ENCODE assay signal across 16 cellular contexts in genomic region chr12:54016051-54016450, GRCh38. TPM values are rescaled to one million over a fixed set of nuclear protein-coding genes. Genes with fewer than 3 reads are reported as not detected.
A peak's percentile ranks its signal among the peaks of the same experiment; 100 is the strongest.
DNase-seq lines count a peak whose midpoint lies in the region; ATAC-seq, FAIRE-seq and TF ChIP-seq lines count a peak whose summit lies in the region.
"Had no signal": no experiment of that assay in that cellular context is flagged by ENCODE, and none has a peak within 500 bp of the region (broad histone marks: within the 10 kb centered on the region; RNA-seq: fewer than 3 reads in every experiment).

No MANE protein-coding gene starts in this region.

- intact Hi-C loops in ascending aorta (cut with DNase I) (loop anchor here (5.0 to 10.0 kb wide), 4 partner anchors 111 to 339 kb away; partner anchors contain the start of genes CBX5 and HNRNPA1), tibial artery (cut with DNase I; ENCODE audit: low total_unique reads) (no loop called here), esophagus muscularis mucosa (cut with DNase I) (loop anchor here (10.0 kb wide), 1 partner anchor 349 kb away; the partner anchor contains the start of gene GPR84), lower lobe of right lung (cut with DNase I) (no loop called here)
- intact Hi-C loops in activated naive CD4-positive, alpha-beta T cell treated with anti-CD3 and anti-CD28 coated beads for 36 hours (cut with micrococcal nuclease): loop anchor here (5.0 kb wide), 1 partner anchor 351 kb away; no protein-coding TSS in a partner anchor

- no peaks in the 10 kb centered on the region for H3K36me3 Mint-ChIP-seq in HFFc6 (ENCODE audit: low read depth)
- H3K36me3 Mint-ChIP-seq in activated naive CD4-positive, alpha-beta T cell treated with anti-CD3 and anti-CD28 coated beads for 36 hours (ENCODE audit: low read depth): no peaks in the 10 kb centered on the region
- H3K36me3 Mint-ChIP-seq: CD8-positive, alpha-beta T cell had no signal

- peaks cover 28% of the 10 kb centered on the region for H3K4me1 Mint-ChIP-seq in HFFc6 (ENCODE audit: low read depth)
- peaks cover 27% of the 10 kb centered on the region for H3K4me1 Mint-ChIP-seq in activated naive CD4-positive, alpha-beta T cell treated with anti-CD3 and anti-CD28 coated beads for 36 hours (ENCODE audit: low read depth)

- no peak for TF ChIP-seq POLR2A in esophagus muscularis mucosa (IDR thresholded peaks at IDR 0.05; ENCODE audit: low read depth)

- DNase-seq in HFFc6 (no peak), ascending aorta (ENCODE audit: low spot score in 2 of 2) (no peak), mesenchymal stem cell (no peak), tibial artery (no peak), esophagus muscularis mucosa (ENCODE audit: extremely low spot score) (no peak), D721Med (ENCODE audit: insufficient read length, low spot score) (no peak), lower lobe of right lung (no peak)
- no peak for DNase-seq in activated naive CD4-positive, alpha-beta T cell treated with anti-CD3 and anti-CD28 coated beads for 36 hours
- DNase-seq: activated CD4-positive, alpha-beta T cell treated with anti-CD3 and anti-CD28 coated beads for 48 hours; CD8-positive, alpha-beta T cell; midbrain; T-helper 2 cell had no signal

- H3K27ac ChIP-seq in ascending aorta: peak overlapping the region in 1 of 2 donors; percentile 96
- peak overlapping the region; percentile 98 for H3K27ac ChIP-seq in mesenchymal stem cell (ENCODE audit: low read length, poor library complexity, severe bottlenecking)
- peak overlapping the region; percentile 98 for H3K27ac ChIP-seq in tibial artery
- no peak overlapping the region for H3K27ac ChIP-seq in esophagus muscularis mucosa (replicated peaks in 1 of 4)
- H3K27ac ChIP-seq in lower lobe of right lung: no peak overlapping the region

- H3K9ac ChIP-seq in mesenchymal stem cell (ENCODE audit: low read length): peak overlapping the region; percentile 96

- H3K27ac Mint-ChIP-seq in HFFc6: no peak overlapping the region; the same call in 1 of the 2 replicates
- no peak overlapping the region for H3K27ac Mint-ChIP-seq in activated naive CD4-positive, alpha-beta T cell treated with anti-CD3 and anti-CD28 coated beads for 36 hours
- H3K27ac Mint-ChIP-seq: activated naive CD4-positive, alpha-beta T cell treated with anti-CD3 and anti-CD28 coated beads, Interleukin-2, amount 50 U/mL, for 24 hours; CD8-positive, alpha-beta T cell; endodermal cell had no signal

- WGBS in mesenchymal stem cell: 33% methylated on average over 2 of the region's 3 CpGs
- WGBS in esophagus muscularis mucosa: 17% methylated on average over 3 of the region's 3 CpGs

- H4K8ac ChIP-seq in mesenchymal stem cell (ENCODE audit: low read length): no peak overlapping the region

- peaks cover 0 to 10% of the 10 kb centered on the region in 2 donors for H3K4me1 ChIP-seq in ascending aorta
- peaks cover 24% of the 10 kb centered on the region for H3K4me1 ChIP-seq in mesenchymal stem cell (ENCODE audit: control insufficient read depth, insufficient read depth, low read depth, low read length)
- peaks cover 0 to 68% (median 36%) of the 10 kb centered on the region in 4 donors for H3K4me1 ChIP-seq in tibial artery
- peaks cover 22 to 66% (median 49%) of the 10 kb centered on the region in 4 donors for H3K4me1 ChIP-seq in esophagus muscularis mucosa
- peaks cover 25% of the 10 kb centered on the region for H3K4me1 ChIP-seq in lower lobe of right lung

- no peak overlapping the region for H2AFZ ChIP-seq in mesenchymal stem cell (ENCODE audit: low read depth, low read length)

- TF ChIP-seq EP300 in esophagus muscularis mucosa (IDR thresholded peaks at IDR 0.05): no peak

- H3K4ac ChIP-seq in mesenchymal stem cell (ENCODE audit: low read depth in 1 of 2, low read length in 2 of 2): peak overlapping the region in 1 of 2 experiments; percentile 55

- peak overlapping the region; percentile 63 for H3K4me2 ChIP-seq in mesenchymal stem cell (ENCODE audit: low read length, poor library complexity, severe bottlenecking)

- no peaks in the 10 kb centered on the region for H3K79me1 ChIP-seq in mesenchymal stem cell (replicated peaks; ENCODE audit: low read length, poor library complexity, severe bottlenecking)

- H3K36me3 ChIP-seq in ascending aorta (no peaks in the 10 kb centered on the region), mesenchymal stem cell (ENCODE audit: control insufficient read depth in 1 of 2, insufficient read depth in 2 of 2, low read depth in 1 of 2, low read length in 2 of 2) (no peaks in the 10 kb centered on the region), tibial artery (no peaks in the 10 kb centered on the region), esophagus muscularis mucosa (no peaks in the 10 kb centered on the region), lower lobe of right lung (no peaks in the 10 kb centered on the region)

- peak overlapping the region; percentile 60 for H2BK5ac ChIP-seq in mesenchymal stem cell (ENCODE audit: low read depth, low read length, poor library complexity, severe bottlenecking)

- H2BK15ac ChIP-seq in mesenchymal stem cell (ENCODE audit: low read depth, poor library complexity, severe bottlenecking): peak overlapping the region; percentile 63

- no peak for FAIRE-seq in D721Med (lab: Jason Lieb, UNC)
- FAIRE-seq: GM12892 had no signal

- H3K4me3 ChIP-seq in ascending aorta (peak overlapping the region; percentile 47 to 71), mesenchymal stem cell (ENCODE audit: insufficient read depth in 1 of 2, low read depth in 1 of 2, low read length in 2 of 2) (peak overlapping the region in 1 of 2 experiments; percentile 79), tibial artery (peak overlapping the region; percentile 69 to 71), esophagus muscularis mucosa (no peak overlapping the region), lower lobe of right lung (no peak overlapping the region)

- H4K91ac ChIP-seq in mesenchymal stem cell (ENCODE audit: low read length): peak overlapping the region; percentile 95

- H3K4me3 Mint-ChIP-seq in HFFc6: peak overlapping the region; percentile 89; the same call in 1 of the 2 replicates
- H3K4me3 Mint-ChIP-seq in activated naive CD4-positive, alpha-beta T cell treated with anti-CD3 and anti-CD28 coated beads for 36 hours: no peak overlapping the region
- H3K4me3 Mint-ChIP-seq: activated naive CD4-positive, alpha-beta T cell treated with anti-CD3 and anti-CD28 coated beads, Interleukin-2, amount 50 U/mL, for 24 hours; CD8-positive, alpha-beta T cell; endodermal cell had no signal

- peaks cover 54% of the 10 kb centered on the region for H3K27me3 Mint-ChIP-seq in HFFc6 (ENCODE audit: insufficient read depth)
- H3K27me3 Mint-ChIP-seq in activated naive CD4-positive, alpha-beta T cell treated with anti-CD3 and anti-CD28 coated beads for 36 hours (ENCODE audit: low read depth): peaks cover 76% of the 10 kb centered on the region

- CTCF ChIA-PET in activated naive CD4-positive, alpha-beta T cell treated with anti-CD3 and anti-CD28 coated beads for 36 hours (lab: Charles Lee): interaction anchor here (0.6 to 2.4 kb wide), 6 partner anchors 11 to 199 kb away, joined by 3 to 12 read pairs (median 5); partner anchors contain the start of gene HOXC5

- H3K9me3 Mint-ChIP-seq in HFFc6: no peaks in the 10 kb centered on the region
- H3K9me3 Mint-ChIP-seq in activated naive CD4-positive, alpha-beta T cell treated with anti-CD3 and anti-CD28 coated beads for 36 hours: no peaks in the 10 kb centered on the region
- H3K9me3 Mint-ChIP-seq: activated naive CD4-positive, alpha-beta T cell treated with anti-CD3 and anti-CD28 coated beads, Interleukin-2, amount 50 U/mL, for 24 hours; CD8-positive, alpha-beta T cell had no signal

- peak overlapping the region; percentile 44 for H2BK120ac ChIP-seq in mesenchymal stem cell (ENCODE audit: low read depth, low read length)

- no peak overlapping the region for H3K23ac ChIP-seq in mesenchymal stem cell (ENCODE audit: low read length in 2 of 2)

- H3K9me3 ChIP-seq in ascending aorta (no peaks in the 10 kb centered on the region), mesenchymal stem cell (ENCODE audit: control insufficient read depth, low read length) (no peaks in the 10 kb centered on the region), tibial artery (no peaks in the 10 kb centered on the region), esophagus muscularis mucosa (no peaks in the 10 kb centered on the region), lower lobe of right lung (no peaks in the 10 kb centered on the region)

- H3K27me3 ChIP-seq in ascending aorta (no peaks in the 10 kb centered on the region), mesenchymal stem cell (ENCODE audit: control insufficient read depth in 1 of 2, insufficient read depth in 1 of 2, low read length in 2 of 2) (no peaks in the 10 kb centered on the region), tibial artery (no peaks in the 10 kb centered on the region), esophagus muscularis mucosa (peaks cover 0 to 100% (median 66%) of the 10 kb centered on the region in 4 donors), lower lobe of right lung (ENCODE audit: low read depth) (peaks cover 99% of the 10 kb centered on the region)

- no peak for ATAC-seq in lower lobe of right lung
- ATAC-seq: CD8-positive, alpha-beta T cell had no signal

- peak overlapping the region; percentile 55 to 91 for H3K18ac ChIP-seq in mesenchymal stem cell (ENCODE audit: low read depth in 1 of 2, low read length in 2 of 2)

- H2AK5ac ChIP-seq in mesenchymal stem cell (ENCODE audit: low read length, severe bottlenecking): peak overlapping the region; percentile 42

- peak overlapping the region in 1 of 2 experiments; percentile 87 for H2BK12ac ChIP-seq in mesenchymal stem cell (ENCODE audit: low read length in 2 of 2)

- H3K14ac ChIP-seq in mesenchymal stem cell (ENCODE audit: low read length in 2 of 2): no peak overlapping the region

- TF ChIP-seq CTCF in HFFc6 (IDR thresholded peaks at IDR 0.05) (no peak), ascending aorta (IDR thresholded peaks at IDR 0.05) (no peak), tibial artery (IDR thresholded peaks at IDR 0.05) (no peak), esophagus muscularis mucosa (IDR thresholded peaks at IDR 0.05) (no peak), D721Med (IDR thresholded peaks at IDR 0.05; ENCODE audit: insufficient read depth, missing control alignments) (no peak), lower lobe of right lung (IDR thresholded peaks at IDR 0.05) (no peak)

RNA-seq across cellular contexts. Expression of gene HOXC8, which starts 7.3 kb away (rescaled TPM):
- not detected for total RNA-seq in HFFc6 (2021; fragmentation: NEBNext Ultra II Directional; extraction: Animal tissue kit (Norgen Biotek cat#: 25700))
- total RNA-seq in ascending aorta (8.9 TPM), esophagus muscularis mucosa (not detected), lower lobe of right lung (not detected)
- 66.4 TPM for polyA plus RNA-seq in mesenchymal stem cell (2013, experiment 1 of 2)
- polyA plus RNA-seq in mesenchymal stem cell (2013, experiment 2 of 2): 67.1 TPM
- not detected for total RNA-seq in activated naive CD4-positive, alpha-beta T cell treated with anti-CD3 and anti-CD28 coated beads for 36 hours
- total RNA-seq: CD8-positive, alpha-beta T cell; endodermal cell had no signal

RNA-seq across cellular contexts. Expression of gene HOXC6, which starts 12.2 kb away (rescaled TPM):
- 1 to 10 TPM in 5 of 6 experiments, under 1 TPM in 1; 0.12 to 2.1 (median 1.6) TPM for total RNA-seq in HFFc6 (2021; fragmentation: NEBNext Ultra II Directional; extraction: Animal tissue kit (Norgen Biotek cat#: 25700))
- total RNA-seq in ascending aorta (7.6 TPM), esophagus muscularis mucosa (under 1 TPM in 3 of 4 donors, not detected in 1; 0.23 to 0.42 (median 0.32) TPM), lower lobe of right lung (0.50 TPM)
- polyA plus RNA-seq in mesenchymal stem cell (2013, experiment 1 of 2): 49.1 TPM
- polyA plus RNA-seq in mesenchymal stem cell (2013, experiment 2 of 2): 49.1 TPM
- total RNA-seq in activated naive CD4-positive, alpha-beta T cell treated with anti-CD3 and anti-CD28 coated beads for 36 hours: not detected
- total RNA-seq: CD8-positive, alpha-beta T cell; endodermal cell had no signal

RNA-seq across cellular contexts. Expression of gene HOXC9, which starts 16.1 kb away (rescaled TPM):
- total RNA-seq in HFFc6 (2021; fragmentation: NEBNext Ultra II Directional; extraction: Animal tissue kit (Norgen Biotek cat#: 25700)): 1 to 10 TPM in 3 of 6 experiments, under 1 TPM in 3; 0.17 to 1.5 (median 1.1) TPM
- total RNA-seq in ascending aorta: 1.2 TPM
- polyA plus RNA-seq in mesenchymal stem cell (2013, experiment 1 of 2): 18.0 TPM
- 18.5 TPM for polyA plus RNA-seq in mesenchymal stem cell (2013, experiment 2 of 2)
- total RNA-seq in esophagus muscularis mucosa: not detected
- total RNA-seq in lower lobe of right lung: not detected
- not detected for total RNA-seq in activated naive CD4-positive, alpha-beta T cell treated with anti-CD3 and anti-CD28 coated beads for 36 hours
- total RNA-seq: CD8-positive, alpha-beta T cell; endodermal cell had no signal

RNA-seq across cellular contexts. Expression of gene HOXC5, which starts 16.8 kb away (rescaled TPM):
- total RNA-seq in HFFc6 (2021; fragmentation: NEBNext Ultra II Directional; extraction: Animal tissue kit (Norgen Biotek cat#: 25700)): under 1 TPM in 1 of 6 experiments, not detected in 5; 0.13 TPM
- total RNA-seq in ascending aorta (not detected), esophagus muscularis mucosa (1 to 10 TPM in 1 of 4 donors, under 1 TPM in 1, not detected in 2; 0.83 to 2.0 TPM), lower lobe of right lung (not detected)
- polyA plus RNA-seq in mesenchymal stem cell (2013, experiment 1 of 2): 0.30 TPM
- 0.27 TPM for polyA plus RNA-seq in mesenchymal stem cell (2013, experiment 2 of 2)
- total RNA-seq in activated naive CD4-positive, alpha-beta T cell treated with anti-CD3 and anti-CD28 coated beads for 36 hours: not detected
- total RNA-seq: CD8-positive, alpha-beta T cell; endodermal cell had no signal

RNA-seq across cellular contexts. Expression of gene HOXC10, which starts 31.1 kb away (rescaled TPM):
- 1 to 10 TPM in 3 of 6 experiments, under 1 TPM in 2, not detected in 1; 0.33 to 1.4 (median 1.3) TPM for total RNA-seq in HFFc6 (2021; fragmentation: NEBNext Ultra II Directional; extraction: Animal tissue kit (Norgen Biotek cat#: 25700))
- total RNA-seq in ascending aorta: not detected
- 8.9 TPM for polyA plus RNA-seq in mesenchymal stem cell (2013, experiment 1 of 2)
- polyA plus RNA-seq in mesenchymal stem cell (2013, experiment 2 of 2): 9.4 TPM
- not detected for total RNA-seq in esophagus muscularis mucosa
- not detected for total RNA-seq in lower lobe of right lung
- not detected for total RNA-seq in activated naive CD4-positive, alpha-beta T cell treated with anti-CD3 and anti-CD28 coated beads for 36 hours
- total RNA-seq: CD8-positive, alpha-beta T cell; endodermal cell; omental fat pad had no signal

Comparison
In these comparisons a context has a peak if more than half of its experiments do, and no peak if none do; other contexts are left out.
1. H3K27ac ChIP-seq: peak in mesenchymal stem cell (single experiment) and tibial artery (2 of 2); none in esophagus muscularis mucosa (0 of 4) and lower lobe of right lung (single experiment).
2. H3K4me3 ChIP-seq: peak in ascending aorta (2 of 2) and tibial artery (2 of 2); none in esophagus muscularis mucosa (0 of 4) and lower lobe of right lung (single experiment).
3. intact Hi-C loops: an anchor here in ascending aorta (5.0 to 10.0 kb wide), esophagus muscularis mucosa (10.0 kb wide) and activated naive CD4-positive, alpha-beta T cell treated with anti-CD3 and anti-CD28 coated beads for 36 hours (5.0 kb wide); none called in tibial artery and lower lobe of right lung.